In the genomic region with DNA sequence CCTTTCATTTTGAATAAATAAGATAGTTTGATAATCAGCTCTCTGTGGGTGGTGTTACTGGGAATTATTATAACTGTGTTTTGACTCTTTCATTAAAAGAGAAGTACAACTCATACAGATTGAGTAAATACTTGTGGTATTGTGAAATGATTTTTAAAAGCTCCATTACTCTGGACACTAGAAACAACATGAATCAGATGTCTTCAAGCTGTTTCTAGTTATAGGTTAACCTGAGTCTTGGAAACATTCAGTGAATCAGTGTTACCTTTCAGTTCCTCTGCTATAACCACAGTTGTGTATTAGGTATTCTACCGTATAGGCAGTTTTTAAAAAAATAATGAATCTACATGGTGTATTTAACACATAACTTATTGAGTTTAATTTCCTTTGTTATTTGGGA, we compare ENCODE assay signal across 9 cellular contexts.
DNase-seq lines count a peak whose midpoint lies in the region; ATAC-seq and TF ChIP-seq lines count a peak whose summit lies in the region.
"Had no signal": no experiment of that assay in that cellular context is flagged by ENCODE, and none has a peak within 500 bp of the region (broad histone marks: within the 10 kb centered on the region; RNA-seq: fewer than 3 reads in every experiment).

No MANE protein-coding gene starts in this region.

- in situ Hi-C loops in GM13976 (cut with MboI; ENCODE audit: low sequenced_read_pairs, unreplicated experiment), result no loop called here

- no peaks in the 10 kb centered on the region for H3K79me2 ChIP-seq in OCI-LY3 (ENCODE audit: low read length)

- no peak overlapping the region for H3K9ac ChIP-seq in OCI-LY3 (ENCODE audit: low read length)

- DNase-seq in GM04503 (ENCODE audit: low read depth), result peak; percentile 29
- no peak for DNase-seq in left lobe of liver (ENCODE audit: low spot score)
- DNase-seq in GM13976 (ENCODE audit: low spot score), result no peak
- DNase-seq in thyroid gland, result no peak
- DNase-seq in esophagus squamous epithelium (lab: John Stamatoyannopoulos, UW), result no peak
- DNase-seq in tibial nerve (ENCODE audit: low spot score in 2 of 2), result no peak
- DNase-seq: SW 1271 had no signal

- no peak for TF ChIP-seq EP300 in tibial nerve (IDR thresholded peaks at IDR 0.05)

- H3K4me3 ChIP-seq in OCI-LY3 (ENCODE audit: low read length) (peak overlapping the region; percentile 23; the same call in 1 of the 2 replicates), thyroid gland (replicated peaks in 1 of 3) (no peak overlapping the region), esophagus squamous epithelium (no peak overlapping the region), tibial nerve (no peak overlapping the region)

- H3K27ac ChIP-seq in OCI-LY3 (ENCODE audit: low read length) (no peak overlapping the region), thyroid gland (no peak overlapping the region), esophagus squamous epithelium (no peak overlapping the region), tibial nerve (no peak overlapping the region)

- H3K4me1 ChIP-seq in OCI-LY3 (ENCODE audit: low read length) (peaks cover 18% of the 10 kb centered on the region), thyroid gland (no peaks in the 10 kb centered on the region), esophagus squamous epithelium (no peaks in the 10 kb centered on the region), tibial nerve (peaks cover 0 to 4% (median 0%) of the 10 kb centered on the region in 4 donors)

- ATAC-seq in GM21528 (IDR thresholded peaks at IDR 0.05; ENCODE audit: low FRiP score, unreplicated experiment) (peak; percentile 86), left lobe of liver (peak; percentile 82)

- H3K27me3 ChIP-seq in OCI-LY3 (ENCODE audit: low read depth, low read length), result no peaks in the 10 kb centered on the region
- H3K27me3 ChIP-seq in thyroid gland, result no peaks in the 10 kb centered on the region
- no peaks in the 10 kb centered on the region for H3K27me3 ChIP-seq in esophagus squamous epithelium
- no peaks in the 10 kb centered on the region for H3K27me3 ChIP-seq in tibial nerve

- WGBS in thyroid gland, 2 donors, result 81% methylated on average over 1 of the region's 1 CpG
- 57 to 72% methylated on average over 1 of the region's 1 CpG for WGBS in esophagus squamous epithelium, 2 donors
- WGBS in tibial nerve, 2 donors, result 64 to 71% methylated on average over 1 of the region's 1 CpG

- no peak overlapping the region for H2AFZ ChIP-seq in OCI-LY3 (ENCODE audit: low read depth, low read length)

- H3K36me3 ChIP-seq in OCI-LY3 (replicated peaks; ENCODE audit: low read depth, low read length), result no peaks in the 10 kb centered on the region
- no peaks in the 10 kb centered on the region for H3K36me3 ChIP-seq in thyroid gland
- H3K36me3 ChIP-seq in esophagus squamous epithelium, result no peaks in the 10 kb centered on the region
- H3K36me3 ChIP-seq in tibial nerve, result no peaks in the 10 kb centered on the region

- TF ChIP-seq CTCF in OCI-LY3 (IDR thresholded peaks at IDR 0.05; ENCODE audit: low read depth, low read length), result no peak
- TF ChIP-seq CTCF in GM13976 (IDR thresholded peaks at IDR 0.05; ENCODE audit: borderline replicate concordance, control extremely low read depth, extremely low read depth, insufficient read depth, missing control alignments), result no peak
- no peak for TF ChIP-seq CTCF in thyroid gland (IDR thresholded peaks at IDR 0.05)
- TF ChIP-seq CTCF in esophagus squamous epithelium (IDR thresholded peaks at IDR 0.05), result no peak
- TF ChIP-seq CTCF in tibial nerve (IDR thresholded peaks at IDR 0.05), result no peak

- H4K20me1 ChIP-seq in OCI-LY3 (ENCODE audit: insufficient read depth, low read length), result no peaks in the 10 kb centered on the region

- H3K4me2 ChIP-seq in OCI-LY3 (ENCODE audit: low read length), result peak overlapping the region; percentile 51

- TF ChIP-seq POLR2A in thyroid gland (IDR thresholded peaks at IDR 0.05) (no peak), esophagus squamous epithelium (IDR thresholded peaks at IDR 0.05) (no peak), tibial nerve (IDR thresholded peaks at IDR 0.05) (no peak)

- H3K9me3 ChIP-seq in OCI-LY3 (ENCODE audit: insufficient read depth, low read length) (no peaks in the 10 kb centered on the region), thyroid gland (no peaks in the 10 kb centered on the region), esophagus squamous epithelium (peaks cover 0 to 4% (median 0%) of the 10 kb centered on the region in 3 donors), tibial nerve (peaks cover 0 to 3% (median 0%) of the 10 kb centered on the region in 4 donors)

- intact Hi-C loops in thyroid gland (cut with DNase I), result no loop called here
- intact Hi-C loops in esophagus squamous epithelium (cut with DNase I), result no loop called here
